In genomic region chr14:81219210-81219820, GRCh38 we compare ENCODE assay signal across 1 cellular context.
A peak's percentile ranks its signal among the peaks of the same experiment; 100 is the strongest.
TF ChIP-seq lines count a peak whose summit lies in the region.

No MANE protein-coding gene starts in this region.

TF ChIP-seq in GM12878, 131 proteins besides CTCF, POLR2A, EP300 and RAD21 (continued from another document and continues in another):
- TF ChIP-seq CEBPZ (IDR thresholded peaks at IDR 0.05; ENCODE audit: low read depth, low read length) (no peak), HDAC2 (IDR thresholded peaks at IDR 0.05) (no peak), NR2C2 (IDR thresholded peaks at IDR 0.05; ENCODE audit: borderline replicate concordance, control insufficient read depth, insufficient read length, low read depth) (no peak), MAX (IDR thresholded peaks at IDR 0.05; ENCODE audit: low read depth, low read length) (peak; percentile 82), SIN3A (IDR thresholded peaks at IDR 0.05; ENCODE audit: low read depth, low read length) (peak; percentile 23), ZNF592 (IDR thresholded peaks at IDR 0.05) (no peak), RB1 (IDR thresholded peaks at IDR 0.05; ENCODE audit: borderline replicate concordance) (0 out of 2 replicates have a peak, but pooled peaks have one; percentile 30), FOXM1 (IDR thresholded peaks at IDR 0.05; ENCODE audit: low read depth, low read length) (peak; percentile 50), GATAD2B (conservative IDR thresholded peaks at IDR 0.05; ENCODE audit: low read depth) (0 out of 2 replicates have a peak, but pooled peaks have one; percentile 20), ASH2L (IDR thresholded peaks at IDR 0.05; ENCODE audit: borderline replicate concordance, low read depth) (no peak), NFXL1 (IDR thresholded peaks at IDR 0.05; ENCODE audit: borderline replicate concordance) (no peak), CHD1 (IDR thresholded peaks at IDR 0.05; ENCODE audit: low read depth, low read length) (no peak), PAX8 (IDR thresholded peaks at IDR 0.05) (peak; percentile 76), HCFC1 (IDR thresholded peaks at IDR 0.05; ENCODE audit: low read length) (peak; percentile 39; the same call in 1 of the 2 replicates), SMARCA5 (IDR thresholded peaks at IDR 0.05) (no peak), ZZZ3 (IDR thresholded peaks at IDR 0.05; ENCODE audit: control insufficient read depth, insufficient read length, low read depth) (no peak), KLF5 (IDR thresholded peaks at IDR 0.05; ENCODE audit: partially characterized antibody) (peak; percentile 89), POU2F2 (IDR thresholded peaks at IDR 0.05; ENCODE audit: borderline replicate concordance, low read depth, low read length) (peak; percentile 91), MEF2B (IDR thresholded peaks at IDR 0.05; ENCODE audit: partially characterized antibody, poor library complexity, severe bottlenecking) (peak; percentile 18), ZNF217 (IDR thresholded peaks at IDR 0.05) (no peak), ZNF622 (IDR thresholded peaks at IDR 0.05) (no peak), TBL1XR1 (IDR thresholded peaks at IDR 0.05; ENCODE audit: low read depth, low read length) (no peak), YY1 (IDR thresholded peaks at IDR 0.05; ENCODE audit: low read depth, low read length) (peak; percentile 87), RBBP5 (conservative IDR thresholded peaks at IDR 0.05) (no peak), NFYA (IDR thresholded peaks at IDR 0.05; ENCODE audit: borderline replicate concordance, low read depth, low read length) (no peak), CUX1 (IDR thresholded peaks at IDR 0.05; ENCODE audit: insufficient replicate concordance, low read depth, low read length) (no peak), HSF1 (IDR thresholded peaks at IDR 0.05; ENCODE audit: low read depth, low read length) (0 out of 2 replicates have a peak, but pooled peaks have one; percentile 21), ZNF274 (IDR thresholded peaks at IDR 0.05; ENCODE audit: insufficient read depth, insufficient read length) (no peak), CEBPB (IDR thresholded peaks at IDR 0.05; ENCODE audit: borderline replicate concordance in 1 of 2, low read depth in 2 of 2, low read length in 2 of 2) (no peak), EGR1 (IDR thresholded peaks at IDR 0.05; ENCODE audit: borderline replicate concordance in 1 of 2, low read depth in 2 of 2, low read length in 2 of 2) (no peak; a peak in 1 of 3 replicates), ZNF24 (IDR thresholded peaks at IDR 0.05) (no peak), SKIL (IDR thresholded peaks at IDR 0.05; ENCODE audit: low read depth, poor library complexity, severe bottlenecking) (peak; percentile 16), POLR2AphosphoS2 (IDR thresholded peaks at IDR 0.05; ENCODE audit: low read depth, low read length) (peak; percentile 97), ATF7 (IDR thresholded peaks at IDR 0.05; ENCODE audit: low read depth) (peak; percentile 85), IRF5 (IDR thresholded peaks at IDR 0.05; ENCODE audit: borderline replicate concordance) (no peak), BCLAF1 (IDR thresholded peaks at IDR 0.05) (0 out of 2 replicates have a peak, but pooled peaks have one; percentile 3), BMI1 (IDR thresholded peaks at IDR 0.05; ENCODE audit: borderline replicate concordance) (peak; percentile 56), HDGF (IDR thresholded peaks at IDR 0.05) (no peak), TCF7 (IDR thresholded peaks at IDR 0.05; ENCODE audit: borderline replicate concordance) (no peak), GABPA (IDR thresholded peaks at IDR 0.05; ENCODE audit: low read depth) (no peak), RUNX3 (IDR thresholded peaks at IDR 0.05; ENCODE audit: low read length) (peak; percentile 70)
